ENCODE assay signal across 14 cellular contexts in the genomic region with DNA sequence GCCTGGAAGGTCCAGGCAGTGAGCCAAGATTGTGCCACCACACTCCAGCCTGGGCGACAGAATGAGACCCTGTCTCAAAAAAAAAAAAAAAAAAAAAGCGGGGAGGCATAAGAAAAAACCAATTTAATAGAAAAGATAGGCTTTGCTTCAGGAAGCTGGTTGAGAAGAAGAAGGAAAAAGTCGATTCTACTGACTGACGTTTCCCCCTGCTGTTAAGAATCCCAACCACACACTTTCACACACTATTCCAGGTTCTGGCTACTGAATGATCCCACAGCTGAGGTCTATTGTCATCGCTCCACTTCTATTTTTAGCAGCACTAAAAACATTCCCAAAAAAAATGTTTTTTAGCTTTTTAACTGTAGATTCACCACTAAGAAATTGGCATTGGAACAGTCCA. TPM values are rescaled to one million over a fixed set of nuclear protein-coding genes. Genes with fewer than 3 reads are reported as not detected.
A peak's percentile ranks its signal among the peaks of the same experiment; 100 is the strongest.
DNase-seq lines count a peak whose midpoint lies in the region; ATAC-seq and TF ChIP-seq lines count a peak whose summit lies in the region.
"Had no signal": no experiment of that assay in that cellular context is flagged by ENCODE, and none has a peak within 500 bp of the region (broad histone marks: within the 10 kb centered on the region; RNA-seq: fewer than 3 reads in every experiment).

No MANE protein-coding gene starts in this region.

- H3K79me2 ChIP-seq in fibroblast of lung (ENCODE audit: control insufficient read depth, insufficient read depth, low read length), result no peaks in the 10 kb centered on the region

- ATAC-seq in GM19035 (IDR thresholded peaks at IDR 0.05; ENCODE audit: unreplicated experiment) (no peak), HG02610 (IDR thresholded peaks at IDR 0.05; ENCODE audit: unreplicated experiment) (no peak)
- ATAC-seq: activated CD4-positive, alpha-beta T cell treated with anti-CD3 and anti-CD28 coated beads for 36 hours; T-cell; upper lobe of right lung had no signal

- no peaks in the 10 kb centered on the region for H3K9me3 Mint-ChIP-seq in type B pancreatic cell
- H3K9me3 Mint-ChIP-seq: mesothelial cell of epicardium, T-cell had no signal

- no peak overlapping the region for H3K4me3 ChIP-seq in fibroblast of lung (replicated peaks in 1 of 4; ENCODE audit: control extremely low read depth in 1 of 4, insufficient read depth in 1 of 4, low read depth in 3 of 4, low read length in 4 of 4)
- H3K4me3 ChIP-seq: upper lobe of right lung had no signal

- H2AFZ ChIP-seq in fibroblast of lung (ENCODE audit: low read length), result no peak overlapping the region

- no peak overlapping the region for H3K4me3 Mint-ChIP-seq in type B pancreatic cell
- H3K4me3 Mint-ChIP-seq: activated CD4-positive, alpha-beta T cell treated with anti-CD3 and anti-CD28 coated beads for 36 hours; mesothelial cell of epicardium; T-cell had no signal

- H3K9ac ChIP-seq in fibroblast of lung (ENCODE audit: insufficient read depth, low read length), result no peak overlapping the region

- H3K4me1 ChIP-seq in fibroblast of lung (ENCODE audit: control insufficient read depth, extremely low read depth, insufficient read depth, low read length), result peaks cover 2% of the 10 kb centered on the region
- H3K4me1 ChIP-seq: upper lobe of right lung had no signal

- DNase-seq in SIG-M5 treated with dmso at 0.1 percent for 504 hours (lab: John Stamatoyannopoulos, UW; ENCODE audit: unreplicated experiment), result peak; percentile 7
- DNase-seq in SIG-M5 (lab: John Stamatoyannopoulos, UW), result no peak
- peak; percentile 15 for DNase-seq in SK-MEL-5 (ENCODE audit: low read depth, low spot score)
- DNase-seq in fibroblast of lung (ENCODE audit: low read depth in 2 of 2), result peak; percentile 31 to 51
- no peak for DNase-seq in type B pancreatic cell (ENCODE audit: extremely low spot score, unreplicated experiment)
- no peak for DNase-seq in NCI-H82 (lab: John Stamatoyannopoulos, UW)
- DNase-seq: activated CD4-positive, alpha-beta T cell treated with anti-CD3 and anti-CD28 coated beads for 36 hours; KG1; stimulated activated CD8-positive, alpha-beta memory T cell treated with anti-CD3 and anti-CD28 coated beads, Interleukin-4, amount 100 ng/mL, for 48 hours; T-cell; upper lobe of right lung had no signal

- H3K36me3 Mint-ChIP-seq in type B pancreatic cell, result peaks cover 19% of the 10 kb centered on the region

- in situ Hi-C loops in SK-MEL-5 (cut with HindIII; ENCODE audit: low pct_unique_long_range_greater_than_20kb, low sequenced_read_pairs), result no loop called here

- H4K20me1 ChIP-seq in fibroblast of lung (ENCODE audit: control insufficient read depth, extremely low read depth, insufficient read depth, low read length), result no peaks in the 10 kb centered on the region

- no peaks in the 10 kb centered on the region for H3K27me3 ChIP-seq in fibroblast of lung (ENCODE audit: control insufficient read depth, insufficient read depth, low read length)
- H3K27me3 ChIP-seq: upper lobe of right lung had no signal

- TF ChIP-seq CTCF in fibroblast of lung (conservative IDR thresholded peaks at IDR 0.05 in 1 of 2, IDR thresholded peaks at IDR 0.05 in 1 of 2; ENCODE audit: low read depth in 1 of 2, low read length in 2 of 2) (peak; percentile 26 to 40), type B pancreatic cell (conservative IDR thresholded peaks at IDR 0.05) (peak; percentile 43)

- H3K36me3 ChIP-seq in fibroblast of lung (ENCODE audit: control insufficient read depth, insufficient read depth, low read length), result peaks cover 6% of the 10 kb centered on the region

- H3K27me3 Mint-ChIP-seq in type B pancreatic cell, result no peaks in the 10 kb centered on the region
- H3K27me3 Mint-ChIP-seq: activated CD4-positive, alpha-beta T cell treated with anti-CD3 and anti-CD28 coated beads for 36 hours; T-cell had no signal

- H3K27ac Mint-ChIP-seq in type B pancreatic cell, result no peak overlapping the region
- H3K27ac Mint-ChIP-seq: activated CD4-positive, alpha-beta T cell treated with anti-CD3 and anti-CD28 coated beads for 36 hours; mesothelial cell of epicardium; T-cell had no signal

- H3K9me3 ChIP-seq in fibroblast of lung (ENCODE audit: control insufficient read depth, insufficient read depth, low read depth, low read length), result no peaks in the 10 kb centered on the region
- H3K9me3 ChIP-seq: upper lobe of right lung had no signal

- H3K4me2 ChIP-seq in fibroblast of lung (ENCODE audit: extremely low read depth, insufficient read depth, low read length), result no peak overlapping the region

- no peaks in the 10 kb centered on the region for H3K4me1 Mint-ChIP-seq in type B pancreatic cell (ENCODE audit: unreplicated experiment)
- H3K4me1 Mint-ChIP-seq: mesothelial cell of epicardium had no signal

- no peak overlapping the region for H3K27ac ChIP-seq in fibroblast of lung (ENCODE audit: insufficient read depth, low read length)
- H3K27ac ChIP-seq: upper lobe of right lung had no signal

RNA-seq across cellular contexts. Expression of gene CHCHD5, which starts 6.7 kb away (rescaled TPM):
- total RNA-seq in SK-MEL-5 (2014; rRNA removed; shearing (Covaris generic)), result 17.0 and 25.2 TPM in 2 replicates
- polyA plus RNA-seq in SK-MEL-5 (2015; cell fraction: cytosol; rRNA removed), result 47.6 and 53.3 TPM in 2 replicates
- polyA plus RNA-seq in SK-MEL-5 (2015; cell fraction: nucleus; rRNA removed), result 3.9 and 14.6 TPM in 2 replicates
- total RNA-seq in fibroblast of lung (11.0 and 17.0 TPM in 2 replicates), type B pancreatic cell (ENCODE audit: low replicate concordance) (25.6 and 33.5 TPM in 2 replicates)
- 10.5 and 18.0 TPM in 2 replicates for polyA plus RNA-seq in fibroblast of lung
- polyA plus RNA-seq in fibroblast of lung (2012), result 52.6 and 77.5 TPM in 2 replicates
- polyA minus RNA-seq in fibroblast of lung (ENCODE audit: low replicate concordance), result 9.9 and 22.2 TPM in 2 replicates

RNA-seq across cellular contexts. Expression of gene POLR1B, which starts 35.5 kb away (rescaled TPM):
- total RNA-seq in SK-MEL-5 (2014; rRNA removed; shearing (Covaris generic)), result 30.8 and 32.0 TPM in 2 replicates
- 27.4 and 29.5 TPM in 2 replicates for polyA plus RNA-seq in SK-MEL-5 (2015; cell fraction: cytosol; rRNA removed)
- polyA plus RNA-seq in SK-MEL-5 (2015; cell fraction: nucleus; rRNA removed), result 35.4 and 60.2 TPM in 2 replicates
- total RNA-seq in fibroblast of lung (13.4 and 15.5 TPM in 2 replicates), type B pancreatic cell (ENCODE audit: low replicate concordance) (29.3 and 39.9 TPM in 2 replicates)
- polyA plus RNA-seq in fibroblast of lung, result 12.2 and 12.5 TPM in 2 replicates
- polyA plus RNA-seq in fibroblast of lung (2012), result 8.5 and 9.5 TPM in 2 replicates
- polyA minus RNA-seq in fibroblast of lung (ENCODE audit: low replicate concordance), result 21.8 and 44.2 TPM in 2 replicates

Comparison
In these comparisons a context has a peak if more than half of its experiments do, and no peak if none do; other contexts are left out.
1. DNase-seq: peak in SIG-M5 treated with dmso at 0.1 percent for 504 hours (single experiment), SK-MEL-5 (single experiment) and fibroblast of lung (2 of 2); none in SIG-M5 (single experiment), type B pancreatic cell (single experiment) and NCI-H82 (single experiment).